In the genomic region with DNA sequence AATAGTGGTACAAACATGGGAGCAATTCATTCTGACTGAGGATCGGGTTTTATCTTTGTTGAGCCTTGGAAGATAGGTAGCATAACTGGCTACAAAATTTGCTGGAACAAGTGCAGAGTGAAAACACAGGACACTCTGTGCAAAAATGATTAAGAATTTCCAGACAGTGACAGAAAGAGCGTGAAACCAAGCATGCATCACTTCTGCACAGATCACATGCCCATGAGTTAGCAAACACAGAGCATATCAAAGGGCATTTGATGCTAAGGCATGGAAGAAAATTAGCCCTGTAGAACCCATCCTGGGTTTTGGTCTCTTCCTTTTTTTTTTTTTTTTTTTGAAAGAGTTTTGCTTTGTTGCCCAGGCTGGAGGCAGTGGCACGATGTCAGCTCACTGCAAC, we compare ENCODE assay signal across 29 cellular contexts. TPM values are rescaled to one million over a fixed set of nuclear protein-coding genes. Genes with fewer than 3 reads are reported as not detected.
A peak's percentile ranks its signal among the peaks of the same experiment; 100 is the strongest.
DNase-seq lines count a peak whose midpoint lies in the region; ATAC-seq, FAIRE-seq and TF ChIP-seq lines count a peak whose summit lies in the region.
"Had no signal": no experiment of that assay in that cellular context is flagged by ENCODE, and none has a peak within 500 bp of the region (broad histone marks: within the 10 kb centered on the region; RNA-seq: fewer than 3 reads in every experiment).

No MANE protein-coding gene starts in this region.

- H3K9me3 Mint-ChIP-seq in activated naive CD8-positive, alpha-beta T cell treated with anti-CD3 and anti-CD28 coated beads, Interleukin-2, amount 50 U/mL, for 24 hours, result no peaks in the 10 kb centered on the region
- H3K9me3 Mint-ChIP-seq in activated naive CD8-positive, alpha-beta T cell treated with anti-CD3 and anti-CD28 coated beads for 36 hours, result no peaks in the 10 kb centered on the region
- no peaks in the 10 kb centered on the region for H3K9me3 Mint-ChIP-seq in stimulated activated effector memory CD8-positive, alpha-beta T cell treated with anti-CD3 and anti-CD28 coated beads, Interleukin-12 subunit alpha, Interleukin-12 subunit beta, amount 100 ng/mL, for 72 hours
- H3K9me3 Mint-ChIP-seq in WTC11, result no peaks in the 10 kb centered on the region
- H3K9me3 Mint-ChIP-seq: CD14-positive monocyte; CD4-positive, alpha-beta T cell; CD8-positive, alpha-beta memory T cell; HFFc6 had no signal

- no peak for FAIRE-seq in HepG2 (lab: Jason Lieb, UNC)
- FAIRE-seq in pancreas (lab: Jason Lieb, UNC), result no peak
- FAIRE-seq: A549, GM12891, GM18507, H54 had no signal

- peaks cover 18% of the 10 kb centered on the region for H3K27me3 Mint-ChIP-seq in activated naive CD8-positive, alpha-beta T cell treated with anti-CD3 and anti-CD28 coated beads, Interleukin-2, amount 50 U/mL, for 24 hours
- peaks cover 40% of the 10 kb centered on the region for H3K27me3 Mint-ChIP-seq in activated naive CD8-positive, alpha-beta T cell treated with anti-CD3 and anti-CD28 coated beads for 36 hours
- H3K27me3 Mint-ChIP-seq in WTC11 (ENCODE audit: low read depth), result no peaks in the 10 kb centered on the region; the same call in 1 of the 2 replicates

- H3K9me3 ChIP-seq in HepG2 (ENCODE audit: low read length) (no peaks in the 10 kb centered on the region), pancreas (no peaks in the 10 kb centered on the region)
- H3K9me3 ChIP-seq: A549; BE2C; BLaER1 treated with 17β-estradiol and CSF1 and Interleukin-3, amounts not matched to agents 10 nM and 100 nM; HAP-1 had no signal

- BruUV-seq in HepG2 (replicated peaks; lab: Mats Ljungman, UMichigan), result no TSS peak

- CTCF ChIA-PET in HepG2 (lab: Yijun Ruan, JAX; ENCODE audit: low intra/inter-chr PET ratio, low total read pairs) (no interaction called here), WTC11 (lab: Charles Lee) (interaction anchor here (0.7 kb wide), 1 partner anchor 161 kb away, joined by 6 read pairs; no protein-coding TSS in a partner anchor)

- POLR2A ChIA-PET in HepG2 (lab: Yijun Ruan, JAX), result no interaction called here
- POLR2A ChIA-PET in WTC11 (lab: Charles Lee), result no interaction called here

- no peak overlapping the region for H3K4me2 ChIP-seq in HepG2 (ENCODE audit: low read depth, low read length)
- H3K4me2 ChIP-seq: A549; BLaER1 treated with 17β-estradiol and CSF1 and Interleukin-3, amounts not matched to agents 10 nM and 100 nM had no signal

- TF ChIP-seq POLR2A in HepG2 (IDR thresholded peaks at IDR 0.05; ENCODE audit: insufficient read depth in 1 of 2, low read depth in 2 of 2, low read length in 2 of 2), result no peak

- no peaks in the 10 kb centered on the region for H3K4me1 Mint-ChIP-seq in activated naive CD8-positive, alpha-beta T cell treated with anti-CD3 and anti-CD28 coated beads, Interleukin-2, amount 50 U/mL, for 24 hours
- no peaks in the 10 kb centered on the region for H3K4me1 Mint-ChIP-seq in activated naive CD8-positive, alpha-beta T cell treated with anti-CD3 and anti-CD28 coated beads for 36 hours
- H3K4me1 Mint-ChIP-seq in stimulated activated effector memory CD8-positive, alpha-beta T cell treated with anti-CD3 and anti-CD28 coated beads, Interleukin-12 subunit alpha, Interleukin-12 subunit beta, amount 100 ng/mL, for 72 hours, result no peaks in the 10 kb centered on the region
- peaks cover 11% of the 10 kb centered on the region for H3K4me1 Mint-ChIP-seq in WTC11
- H3K4me1 Mint-ChIP-seq: CD14-positive monocyte; CD8-positive, alpha-beta memory T cell had no signal

- H3K27ac Mint-ChIP-seq in activated naive CD8-positive, alpha-beta T cell treated with anti-CD3 and anti-CD28 coated beads, Interleukin-2, amount 50 U/mL, for 24 hours, result no peak overlapping the region
- H3K27ac Mint-ChIP-seq in activated naive CD8-positive, alpha-beta T cell treated with anti-CD3 and anti-CD28 coated beads for 36 hours, result no peak overlapping the region
- no peak overlapping the region for H3K27ac Mint-ChIP-seq in stimulated activated effector memory CD8-positive, alpha-beta T cell treated with anti-CD3 and anti-CD28 coated beads, Interleukin-12 subunit alpha, Interleukin-12 subunit beta, amount 100 ng/mL, for 72 hours
- no peak overlapping the region for H3K27ac Mint-ChIP-seq in WTC11
- H3K27ac Mint-ChIP-seq: CD14-positive monocyte; CD4-positive, alpha-beta T cell; CD8-positive, alpha-beta memory T cell; HFFc6 had no signal

- H3K79me2 ChIP-seq in HepG2 (ENCODE audit: insufficient read depth, low read length), result no peaks in the 10 kb centered on the region

- TF ChIP-seq EP300 in HepG2 (IDR thresholded peaks at IDR 0.05; ENCODE audit: low read depth in 2 of 2, low read length in 2 of 2), result no peak
- TF ChIP-seq EP300 in HepG2 (CRISPR knock-in tag; IDR thresholded peaks at IDR 0.05; ENCODE audit: borderline replicate concordance), result no peak

- in situ Hi-C loops in HepG2 (cut with HindIII; ENCODE audit: extremely low pct_ligation_motif_present, low pct_unique_long_range_greater_than_20kb), result loop anchor here (5.0 to 25.0 kb wide), 3 partner anchors 174 to 1224 kb away; a partner anchor contains a TSS

- H3K27ac ChIP-seq in HepG2 (ENCODE audit: extremely low read length, insufficient read depth, low read length), result no peak overlapping the region
- no peak overlapping the region for H3K27ac ChIP-seq in pancreas
- H3K27ac ChIP-seq: A549; BLaER1 treated with 17β-estradiol and CSF1 and Interleukin-3, amounts not matched to agents 10 nM and 100 nM had no signal

- TF ChIP-seq RAD21 in HepG2 (CRISPR knock-in tag; IDR thresholded peaks at IDR 0.05), result no peak

- H3K36me3 ChIP-seq in HepG2 (replicated peaks in 1 of 2; ENCODE audit: control insufficient read depth in 1 of 2, insufficient read depth in 2 of 2, low read length in 2 of 2), result no peaks in the 10 kb centered on the region
- H3K36me3 ChIP-seq in pancreas, result no peaks in the 10 kb centered on the region
- H3K36me3 ChIP-seq: BE2C; BLaER1 treated with 17β-estradiol and CSF1 and Interleukin-3, amounts not matched to agents 10 nM and 100 nM; HAP-1 had no signal

- TF ChIP-seq CTCF in HepG2 (CRISPR knock-in tag; IDR thresholded peaks at IDR 0.05) (no peak), WTC11 (IDR thresholded peaks at IDR 0.05) (no peak), pancreas (IDR thresholded peaks at IDR 0.05) (no peak)

- H3K4me1 ChIP-seq in HepG2 (ENCODE audit: insufficient read depth, low read length), result peaks cover 76% of the 10 kb centered on the region
- no peaks in the 10 kb centered on the region for H3K4me1 ChIP-seq in pancreas
- H3K4me1 ChIP-seq: A549, HAP-1 had no signal

- ATAC-seq in activated naive CD8-positive, alpha-beta T cell treated with anti-CD3 and anti-CD28 coated beads, Interleukin-2, amount 50 U/mL, for 24 hours, result peak; percentile 39
- no peak for ATAC-seq in HepG2
- peak; percentile 44 for ATAC-seq in stimulated activated effector memory CD8-positive, alpha-beta T cell treated with anti-CD3 and anti-CD28 coated beads, Interleukin-12 subunit alpha, Interleukin-12 subunit beta, amount 100 ng/mL, for 72 hours
- no peak for ATAC-seq in WTC11
- no peak for ATAC-seq in pancreas
- ATAC-seq: A549 had no signal

- H3K4me3 Mint-ChIP-seq in activated naive CD8-positive, alpha-beta T cell treated with anti-CD3 and anti-CD28 coated beads, Interleukin-2, amount 50 U/mL, for 24 hours, result no peak overlapping the region
- H3K4me3 Mint-ChIP-seq in activated naive CD8-positive, alpha-beta T cell treated with anti-CD3 and anti-CD28 coated beads for 36 hours, result no peak overlapping the region
- H3K4me3 Mint-ChIP-seq in stimulated activated effector memory CD8-positive, alpha-beta T cell treated with anti-CD3 and anti-CD28 coated beads, Interleukin-12 subunit alpha, Interleukin-12 subunit beta, amount 100 ng/mL, for 72 hours, result no peak overlapping the region
- no peak overlapping the region for H3K4me3 Mint-ChIP-seq in WTC11
- H3K4me3 Mint-ChIP-seq: CD14-positive monocyte; CD4-positive, alpha-beta T cell; CD8-positive, alpha-beta memory T cell; HFFc6 had no signal

- no peaks in the 10 kb centered on the region for H3K27me3 ChIP-seq in HepG2 (ENCODE audit: control insufficient read depth in 1 of 2, insufficient read depth in 2 of 2, low read length in 2 of 2)
- H3K27me3 ChIP-seq in pancreas, result no peaks in the 10 kb centered on the region
- H3K27me3 ChIP-seq: BE2C; BLaER1 treated with 17β-estradiol and CSF1 and Interleukin-3, amounts not matched to agents 10 nM and 100 nM had no signal

- no peak overlapping the region for H2AFZ ChIP-seq in HepG2 (ENCODE audit: low read length)

- 94% methylated on average over 3 of the region's 3 CpGs for WGBS in HepG2 (ENCODE audit: low lambda C conversion rate)
- WGBS in pancreas, 2 donors, result 76 to 81% methylated on average over 3 of the region's 3 CpGs

- intact Hi-C loops in HepG2 (cut with micrococcal nuclease; ENCODE audit: unreplicated experiment), result loop anchor here (10.0 kb wide), 1 partner anchor 287 kb away; no protein-coding TSS in a partner anchor
- intact Hi-C loops in pancreas (cut with DNase I), result loop anchor here in 1 of 3 donors (10.0 kb wide), 1 partner anchor 187 kb away; no protein-coding TSS in a partner anchor

- no peaks in the 10 kb centered on the region for H3K36me3 Mint-ChIP-seq in activated naive CD8-positive, alpha-beta T cell treated with anti-CD3 and anti-CD28 coated beads, Interleukin-2, amount 50 U/mL, for 24 hours (ENCODE audit: low read depth)
- no peaks in the 10 kb centered on the region for H3K36me3 Mint-ChIP-seq in activated naive CD8-positive, alpha-beta T cell treated with anti-CD3 and anti-CD28 coated beads for 36 hours
- no peaks in the 10 kb centered on the region for H3K36me3 Mint-ChIP-seq in stimulated activated effector memory CD8-positive, alpha-beta T cell treated with anti-CD3 and anti-CD28 coated beads, Interleukin-12 subunit alpha, Interleukin-12 subunit beta, amount 100 ng/mL, for 72 hours
- no peaks in the 10 kb centered on the region for H3K36me3 Mint-ChIP-seq in WTC11
- H3K36me3 Mint-ChIP-seq: CD14-positive monocyte; CD8-positive, alpha-beta memory T cell had no signal

- H4K20me1 ChIP-seq in HepG2 (ENCODE audit: insufficient read depth, low read length), result no peaks in the 10 kb centered on the region
- H4K20me1 ChIP-seq: BLaER1 treated with 17β-estradiol and CSF1 and Interleukin-3, amounts not matched to agents 10 nM and 100 nM had no signal

- no peak overlapping the region for H3K9ac ChIP-seq in HepG2 (ENCODE audit: insufficient read depth, low read depth, low read length)
- H3K9ac ChIP-seq: BLaER1 treated with 17β-estradiol and CSF1 and Interleukin-3, amounts not matched to agents 10 nM and 100 nM had no signal

- H3K4me3 ChIP-seq in HepG2 (replicated peaks in 1 of 3; ENCODE audit: insufficient read depth in 1 of 3, low read depth in 2 of 3, low read length in 3 of 3) (no peak overlapping the region), pancreas (no peak overlapping the region)
- H3K4me3 ChIP-seq: A549; BLaER1 treated with 17β-estradiol and CSF1 and Interleukin-3, amounts not matched to agents 10 nM and 100 nM; HAP-1 had no signal

- no peak for DNase-seq in activated naive CD8-positive, alpha-beta T cell treated with anti-CD3 and anti-CD28 coated beads, Interleukin-2, amount 50 U/mL, for 24 hours
- no peak for DNase-seq in activated naive CD8-positive, alpha-beta T cell treated with anti-CD3 and anti-CD28 coated beads for 36 hours
- no peak for DNase-seq in HepG2 (ENCODE audit: low spot score)
- no peak for DNase-seq in stimulated activated effector memory CD8-positive, alpha-beta T cell treated with anti-CD3 and anti-CD28 coated beads, Interleukin-12 subunit alpha, Interleukin-12 subunit beta, amount 100 ng/mL, for 72 hours (ENCODE audit: low spot score in 2 of 2)
- DNase-seq in OCI-M1 (lab: John Stamatoyannopoulos, UW), result no peak
- DNase-seq in WTC11 (ENCODE audit: low spot score), result no peak
- DNase-seq in pancreas, result no peak
- DNase-seq: 8988T; ACHN; AML-193; BE2C; Calu3; CD4-positive, alpha-beta T cell; CD8-positive, alpha-beta memory T cell; COR-L47; DMS53; DMS79 treated with DMSO at 0.1 percent for 48 hours; GF-D8; GOT3; HFFc6 had no signal

RNA-seq across cellular contexts. Expression of a gene that starts 28.3 kb away (rescaled TPM):
- total RNA-seq in activated naive CD8-positive, alpha-beta T cell treated with anti-CD3 and anti-CD28 coated beads for 36 hours, result not detected
- total RNA-seq in HepG2 (2016; rRNA removed; fragmentation: Illumina TruSeq; extraction: Trizol), result 1.3 and 1.8 TPM in 2 replicates
- total RNA-seq in HepG2 (2016; cell fraction: cytosol; rRNA removed; fragmentation: Illumina TruSeq; extraction: Trizol; ENCODE audit: low read depth), result 0.61 and 0.71 TPM in 2 replicates
- 1.5 and 1.9 TPM in 2 replicates for total RNA-seq in HepG2 (2016; cell fraction: insoluble cytoplasmic fraction; rRNA removed; fragmentation: Illumina TruSeq; extraction: Trizol)
- 1.0 and 1.4 TPM in 2 replicates for total RNA-seq in HepG2 (2016; cell fraction: membrane; rRNA removed; fragmentation: Illumina TruSeq; extraction: Trizol)
- 2.4 and 2.8 TPM in 2 replicates for total RNA-seq in HepG2 (2016; cell fraction: nucleus; rRNA removed; fragmentation: Illumina TruSeq; extraction: Trizol)
- polyA plus RNA-seq in HepG2 (2011; rRNA removed), result 0.78 and 1.1 TPM in 2 replicates
- 0.48 and 0.63 TPM in 2 replicates for polyA plus RNA-seq in HepG2 (2011; cell fraction: cytosol; rRNA removed)
- polyA plus RNA-seq in HepG2 (2011; cell fraction: nucleus; rRNA removed), result 1.3 and 1.7 TPM in 2 replicates
- polyA plus RNA-seq in HepG2 (2012), result 0.68 and 1.6 TPM in 2 replicates
- 0.19 and 0.38 TPM in 2 replicates for polyA plus RNA-seq in HepG2 (2016; cell fraction: cytosol; fragmentation: Illumina TruSeq; extraction: Trizol; ENCODE audit: low read depth)
- 1.3 and 1.6 TPM in 2 replicates for polyA plus RNA-seq in HepG2 (2016; cell fraction: insoluble cytoplasmic fraction; fragmentation: Illumina TruSeq; extraction: Trizol; ENCODE audit: low read depth)
- polyA plus RNA-seq in HepG2 (2016; cell fraction: membrane; fragmentation: Illumina TruSeq; extraction: Trizol; ENCODE audit: low read depth), result 0.73 and 0.96 TPM in 2 replicates
- 4.3 and 5.3 TPM in 2 replicates for polyA plus RNA-seq in HepG2 (2016; cell fraction: nucleus; fragmentation: Illumina TruSeq; extraction: Trizol; ENCODE audit: insufficient read depth, low read depth)
- 0.66 TPM in 1 of 2 replicates, not detected in the other for polyA minus RNA-seq in HepG2 (2011; rRNA and poly(A)+ RNA removed; ENCODE audit: low replicate concordance)
- 0.40 TPM in 1 of 2 replicates, not detected in the other for polyA minus RNA-seq in HepG2 (2011; cell fraction: cytosol; rRNA and poly(A)+ RNA removed)
- 0.52 and 0.99 TPM in 2 replicates for polyA minus RNA-seq in HepG2 (2011; cell fraction: nucleus; rRNA and poly(A)+ RNA removed)
- total RNA-seq in WTC11 (2021), result not detected in 3 replicates
- total RNA-seq in pancreas, result not detected
- polyA plus RNA-seq in pancreas, result not detected
- total RNA-seq: Calu3; CD4-positive, alpha-beta T cell; CD8-positive, alpha-beta memory T cell; Daoy; G401; HFFc6 had no signal
- polyA plus RNA-seq: A549; CD14-positive monocyte; CD8-positive, alpha-beta memory T cell had no signal

Comparison
In these comparisons a context has a peak if more than half of its experiments do, and no peak if none do; other contexts are left out.
1. ATAC-seq: peak in activated naive CD8-positive, alpha-beta T cell treated with anti-CD3 and anti-CD28 coated beads, Interleukin-2, amount 50 U/mL, for 24 hours (single experiment) and stimulated activated effector memory CD8-positive, alpha-beta T cell treated with anti-CD3 and anti-CD28 coated beads, Interleukin-12 subunit alpha, Interleukin-12 subunit beta, amount 100 ng/mL, for 72 hours (single experiment); none in HepG2 (single experiment), WTC11 (single experiment) and pancreas (0 of 4).